Comparison of ENCODE assay signal across 17 cellular contexts in the genomic region with DNA sequence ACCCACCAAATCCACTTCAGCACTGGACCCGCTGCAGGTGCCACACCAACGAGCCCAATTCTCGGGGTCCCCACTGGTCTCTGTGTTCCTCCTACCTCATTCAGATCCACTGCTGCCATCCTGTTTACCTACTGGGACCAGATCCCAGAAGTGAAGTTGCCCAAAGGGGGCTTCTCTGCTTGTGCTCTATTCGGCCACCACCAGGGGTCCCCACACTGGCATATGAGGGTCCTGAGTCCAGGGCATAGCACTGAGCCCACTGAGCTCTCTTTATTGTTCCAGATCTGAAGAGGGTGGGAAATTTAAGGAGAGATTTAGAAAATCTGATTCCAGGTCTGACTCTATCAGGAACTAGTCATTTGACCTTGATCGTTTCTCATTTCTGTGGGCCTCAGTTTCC. TPM values are rescaled to one million over a fixed set of nuclear protein-coding genes. Genes with fewer than 3 reads are reported as not detected.
A peak's percentile ranks its signal among the peaks of the same experiment; 100 is the strongest.
DNase-seq lines count a peak whose midpoint lies in the region; ATAC-seq, FAIRE-seq and TF ChIP-seq lines count a peak whose summit lies in the region.
"Had no signal": no experiment of that assay in that cellular context is flagged by ENCODE, and none has a peak within 500 bp of the region (broad histone marks: within the 10 kb centered on the region; RNA-seq: fewer than 3 reads in every experiment).

No MANE protein-coding gene starts in this region.

- H3K79me1 ChIP-seq in mesendoderm (ENCODE audit: low read length) = no peaks in the 10 kb centered on the region

- no peaks in the 10 kb centered on the region for H4K20me1 ChIP-seq in K562 (replicated peaks; ENCODE audit: control insufficient read depth, insufficient read depth, low read length)

- H3K56ac ChIP-seq in mesendoderm (ENCODE audit: low read length) = no peak overlapping the region

- no peak overlapping the region for H3K18ac ChIP-seq in mesendoderm (ENCODE audit: low read length)

- H2BK15ac ChIP-seq in mesendoderm (replicated peaks; ENCODE audit: low read depth) = no peak overlapping the region

- CTCF ChIA-PET in K562 (lab: Yijun Ruan, JAX; ENCODE audit: low intra/inter-chr PET ratio) = no interaction called here

- intact Hi-C loops in K562 (cut with micrococcal nuclease) = no loop called here

- H2BK5ac ChIP-seq in mesendoderm (ENCODE audit: low read length) = no peak overlapping the region

- no peaks in the 10 kb centered on the region for H3K9me1 ChIP-seq in K562 (ENCODE audit: control insufficient read depth, insufficient read depth, low read length)

- no peak for FAIRE-seq in K562 (lab: Jason Lieb, UNC)
- FAIRE-seq in GM19239 (lab: Jason Lieb, UNC) = no peak

- no peak overlapping the region for H2AK5ac ChIP-seq in mesendoderm (ENCODE audit: low read length)

- no peaks in the 10 kb centered on the region; the same call in 1 of the 2 replicates for H3K9me3 ChIP-seq in K562 (replicated peaks; ENCODE audit: control insufficient read depth, insufficient read depth, low read depth, low read length)

- ATAC-seq in K562 (peak; percentile 48), GM21717 (IDR thresholded peaks at IDR 0.05; ENCODE audit: unreplicated experiment) (no peak)
- ATAC-seq: activated CD4-positive, alpha-beta T cell treated with anti-CD3 and anti-CD28 coated beads for 36 hours had no signal

- 0% methylated on average over 5 of the region's 5 CpGs for WGBS in K562 (ENCODE audit: insufficient coverage, low coverage, missing lambda C conversion rate)
- WGBS in mesendoderm (ENCODE audit: extremely low coverage, insufficient coverage, low lambda C conversion rate) = no CpG with 5 or more reads among the region's 5 CpGs

- no peak for TF ChIP-seq RAD21 in K562 (CRISPR knock-in tag; conservative IDR thresholded peaks at IDR 0.05 in 1 of 2, IDR thresholded peaks at IDR 0.05 in 1 of 2)

- H3K23ac ChIP-seq in mesendoderm (ENCODE audit: low read length) = no peak overlapping the region

- H2AFZ ChIP-seq in K562 (ENCODE audit: low read depth, low read length) = no peak overlapping the region
- H2AFZ ChIP-seq: parathyroid adenoma had no signal

- DNase-seq in COR-L47 (lab: John Stamatoyannopoulos, UW) (peak; percentile 12), HFF-Myc (ENCODE audit: extremely low read depth, low read depth) (no peak), K562 (ENCODE audit: extremely low read depth in 1 of 4, low spot score in 3 of 4) (peak in 3 of 4 experiments; percentile 28 to 59 (median 56)), mesendoderm (peak; percentile 61), RKO (ENCODE audit: low spot score) (no peak), amniotic stem cell (lab: John Stamatoyannopoulos, UW) (no peak), GM19239 (ENCODE audit: insufficient read length, low spot score) (no peak)
- DNase-seq: activated CD4-positive, alpha-beta T cell treated with anti-CD3 and anti-CD28 coated beads for 36 hours; central memory CD4-positive, alpha-beta T cell; NCI-H345; stimulated activated CD4-positive, alpha-beta T cell treated with anti-CD3 and anti-CD28 coated beads, Interleukin-1b, Interleukin-23, amount 100 ng/mL, for 48 hours; stimulated activated naive B cell treated with anti-CD40 and anti-IgM and Interleukin-4, amounts not matched to agents 10 μg/mL and 1 μg/mL and 100 μg/mL, for 72 hours had no signal

- no peak for TF ChIP-seq POLR2A in K562 (conservative IDR thresholded peaks at IDR 0.05)

- H3K79me2 ChIP-seq in K562 (ENCODE audit: control insufficient read depth, insufficient read depth, low read length) (no peaks in the 10 kb centered on the region), mesendoderm (ENCODE audit: control insufficient read depth, insufficient read depth, low read length) (no peaks in the 10 kb centered on the region)
- H3K79me2 ChIP-seq: parathyroid adenoma had no signal

- H3K4me2 ChIP-seq in K562 (ENCODE audit: insufficient read depth, low read length) (no peak overlapping the region), mesendoderm (ENCODE audit: low read length) (no peak overlapping the region)

- in situ Hi-C loops in K562 (cut with MboI) = loop anchor here (5.0 kb wide), 1 partner anchor 132 kb away; no protein-coding TSS in a partner anchor

- H2BK120ac ChIP-seq in mesendoderm (ENCODE audit: low read depth, low read length) = no peak overlapping the region

- no peak overlapping the region for H4K8ac ChIP-seq in mesendoderm (ENCODE audit: low read depth, low read length)

- H3K4ac ChIP-seq in mesendoderm (ENCODE audit: low read depth, low read length) = no peak overlapping the region

- H3K27me3 ChIP-seq in K562 (ENCODE audit: control insufficient read depth in 2 of 2, insufficient read depth in 2 of 2, low read length in 2 of 2) = peaks cover 19 to 37% of the 10 kb centered on the region in 2 experiments; a peak in 4 of 5 replicates
- no peaks in the 10 kb centered on the region for H3K27me3 ChIP-seq in mesendoderm (ENCODE audit: insufficient read depth, low read length, poor library complexity)

- POLR2A ChIA-PET in K562 (lab: Yijun Ruan, JAX) = interaction anchor here (0.7 kb wide), 1 partner anchor 160 kb away, joined by 3 read pairs; no protein-coding TSS in a partner anchor

- no peaks in the 10 kb centered on the region for H3K36me3 ChIP-seq in K562 (ENCODE audit: control insufficient read depth, insufficient read depth, low read length)
- no peaks in the 10 kb centered on the region for H3K36me3 ChIP-seq in mesendoderm (ENCODE audit: control insufficient read depth, insufficient read depth, low read length)

- H4K5ac ChIP-seq in mesendoderm (ENCODE audit: low read length) = no peak overlapping the region

- no peak for TF ChIP-seq EP300 in K562 (IDR thresholded peaks at IDR 0.05; ENCODE audit: low read length)

- H3K4me3 ChIP-seq in HFF-Myc (replicated peaks; ENCODE audit: low read depth, low read length) (no peak overlapping the region), K562 (no peak overlapping the region), mesendoderm (ENCODE audit: low read length) (no peak overlapping the region)

- BruUV-seq in K562 (replicated peaks; lab: Mats Ljungman, UMichigan) = no TSS peak

- H3K4me1 ChIP-seq in K562 (replicated peaks in 1 of 2; ENCODE audit: control insufficient read depth in 2 of 2, insufficient read depth in 2 of 2, low read length in 2 of 2) = peaks cover 0 to 9% of the 10 kb centered on the region in 2 experiments; a peak in 2 of 5 replicates
- H3K4me1 ChIP-seq in mesendoderm (ENCODE audit: control insufficient read depth, low read depth, low read length) = no peaks in the 10 kb centered on the region
- H3K4me1 ChIP-seq: parathyroid adenoma had no signal

- peak; percentile 60 for TF ChIP-seq CTCF in HFF-Myc (IDR thresholded peaks at IDR 0.05; ENCODE audit: low read depth, low read length, missing control alignments)
- TF ChIP-seq CTCF in K562 (IDR thresholded peaks at IDR 0.05 in 2 of 3, conservative IDR thresholded peaks at IDR 0.05 in 1 of 3; ENCODE audit: insufficient read depth in 2 of 3, low read depth in 1 of 3, low read length in 3 of 3) = peak; percentile 16 to 51 (median 26); a peak in 4 of 6 replicates

- no peak overlapping the region for H3K27ac ChIP-seq in K562 (ENCODE audit: extremely low read depth, low read depth, low read length)
- H3K27ac ChIP-seq in mesendoderm (ENCODE audit: low read depth, low read length) = no peak overlapping the region
- H3K27ac ChIP-seq: parathyroid adenoma had no signal

- no peak overlapping the region for H3K9ac ChIP-seq in K562 (ENCODE audit: insufficient read depth in 1 of 2, low read depth in 2 of 2, low read length in 2 of 2)
- no peak overlapping the region for H3K9ac ChIP-seq in mesendoderm (ENCODE audit: low read length)
- H3K9ac ChIP-seq: parathyroid adenoma had no signal

TF ChIP-seq in K562, 482 proteins besides CTCF, POLR2A, EP300 and RAD21:
- TF ChIP-seq ZBTB7A (IDR thresholded peaks at IDR 0.05; ENCODE audit: borderline replicate concordance, control insufficient read depth, low read depth, low read length) = 0 out of 2 replicates have a peak, but pooled peaks have one; percentile 29
- no peak for TF ChIP-seq HEY1 (CRISPR knock-in tag; IDR thresholded peaks at IDR 0.05; ENCODE audit: borderline replicate concordance)

RNA-seq across cellular contexts. Expression of gene GPR45, which starts 2.4 kb away (rescaled TPM):
- not detected in 2 replicates for total RNA-seq in K562 (2011; cell fraction: chromatin; rRNA removed; ENCODE audit: low replicate concordance)
- total RNA-seq in K562 (2011; cell fraction: nucleolus; rRNA removed) = not detected in 2 replicates
- not detected in 2 replicates for total RNA-seq in K562 (2011; cell fraction: nucleoplasm; rRNA removed)
- total RNA-seq in K562 (2014; rRNA removed) = not detected in 2 replicates
- not detected in 2 replicates for total RNA-seq in K562 (2014; rRNA removed; fragmentation: Illumina TruSeq; extraction: Trizol)
- not detected in 2 replicates for total RNA-seq in K562 (2015; rRNA removed; fragmentation: Illumina TruSeq; extraction: Trizol)
- total RNA-seq in K562 (2021) = not detected in 2 replicates
- not detected in 2 replicates for polyA plus RNA-seq in K562 (2011; rRNA removed)
- 0.04 TPM in 1 of 2 replicates, not detected in the other for polyA plus RNA-seq in K562 (2011; cell fraction: cytosol; rRNA removed)
- 0.10 TPM in 1 of 2 replicates, not detected in the other for polyA plus RNA-seq in K562 (2011; cell fraction: nucleus; rRNA removed)
- not detected in 2 replicates for polyA plus RNA-seq in K562 (2012)
- not detected in 2 replicates for polyA plus RNA-seq in K562 (2014; fragmentation: Illumina TruSeq; extraction: Trizol)
- not detected for polyA plus RNA-seq in K562 (2014; fragmentation: Nextera tagmentation; extraction: Ambion mirVana)
- polyA plus RNA-seq in K562 (2014; rRNA removed) = not detected in 2 replicates
- polyA minus RNA-seq in K562 (2011; rRNA and poly(A)+ RNA removed) = not detected in 2 replicates
- polyA minus RNA-seq in K562 (2011; cell fraction: cytosol; rRNA and poly(A)+ RNA removed) = not detected in 2 replicates
- polyA minus RNA-seq in K562 (2011; cell fraction: nucleus; rRNA and poly(A)+ RNA removed) = 0.13 TPM in 1 of 2 replicates, not detected in the other
- 0.20 TPM for polyA plus RNA-seq in mesendoderm (2013, experiment 1 of 2)
- 0.17 TPM for polyA plus RNA-seq in mesendoderm (2013, experiment 2 of 2)
- total RNA-seq: activated CD4-positive, alpha-beta T cell treated with anti-CD3 and anti-CD28 coated beads for 36 hours; fibroblast of lung; liver; MCF 10A had no signal
- polyA plus RNA-seq: fibroblast of lung, liver had no signal

Comparison
In these comparisons a context has a peak if more than half of its experiments do, and no peak if none do; other contexts are left out.
1. DNase-seq: peak in COR-L47 (single experiment), K562 (3 of 4) and mesendoderm (single experiment); none in HFF-Myc (single experiment), RKO (single experiment), amniotic stem cell (single experiment) and GM19239 (single experiment).